1 cellular context compared by ENCODE assay signal in the genomic region with DNA sequence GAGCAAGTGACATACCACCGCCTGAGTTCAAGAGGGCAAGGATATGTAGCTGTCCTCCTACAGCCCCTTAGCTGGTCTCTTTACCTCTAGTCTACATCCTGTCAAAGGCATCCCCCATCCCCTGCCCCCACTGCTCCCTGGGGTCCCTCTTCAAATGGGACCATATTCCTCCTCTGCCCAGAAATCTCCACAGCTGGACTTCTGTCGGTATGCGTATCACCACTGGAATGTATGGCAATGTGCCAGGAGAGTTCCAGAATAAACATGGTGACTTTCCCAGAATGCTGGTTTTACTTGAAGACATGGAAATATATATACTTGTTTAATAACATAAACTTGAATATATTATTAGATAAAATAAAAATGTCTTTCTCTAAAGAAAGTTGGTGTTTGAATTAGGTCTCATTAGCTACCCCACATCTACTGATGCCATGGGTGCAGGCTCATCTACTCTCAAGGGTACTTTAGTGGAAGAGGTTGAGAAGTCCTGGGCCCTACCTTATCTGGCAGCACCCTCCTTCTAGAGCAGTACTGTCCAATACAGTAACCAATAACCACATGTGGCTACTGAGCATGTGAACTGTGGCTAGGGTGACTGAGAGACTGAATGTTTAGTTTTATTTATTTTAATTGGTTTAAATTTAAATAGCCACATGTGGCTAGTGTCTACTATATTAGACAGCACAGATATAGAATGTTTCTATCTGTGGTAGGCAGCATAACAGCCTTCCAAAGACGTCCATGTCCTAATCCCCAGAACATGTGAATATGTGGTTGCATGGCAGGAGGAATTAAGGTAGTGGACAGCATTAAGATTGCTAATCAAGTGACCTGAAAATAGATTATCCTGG.
TF ChIP-seq lines count a peak whose summit lies in the region.

No MANE protein-coding gene starts in this region.

TF ChIP-seq in WTC11, 78 proteins besides CTCF, POLR2A, EP300 and RAD21 (continued from another document):
- TF ChIP-seq, protein P1, sequence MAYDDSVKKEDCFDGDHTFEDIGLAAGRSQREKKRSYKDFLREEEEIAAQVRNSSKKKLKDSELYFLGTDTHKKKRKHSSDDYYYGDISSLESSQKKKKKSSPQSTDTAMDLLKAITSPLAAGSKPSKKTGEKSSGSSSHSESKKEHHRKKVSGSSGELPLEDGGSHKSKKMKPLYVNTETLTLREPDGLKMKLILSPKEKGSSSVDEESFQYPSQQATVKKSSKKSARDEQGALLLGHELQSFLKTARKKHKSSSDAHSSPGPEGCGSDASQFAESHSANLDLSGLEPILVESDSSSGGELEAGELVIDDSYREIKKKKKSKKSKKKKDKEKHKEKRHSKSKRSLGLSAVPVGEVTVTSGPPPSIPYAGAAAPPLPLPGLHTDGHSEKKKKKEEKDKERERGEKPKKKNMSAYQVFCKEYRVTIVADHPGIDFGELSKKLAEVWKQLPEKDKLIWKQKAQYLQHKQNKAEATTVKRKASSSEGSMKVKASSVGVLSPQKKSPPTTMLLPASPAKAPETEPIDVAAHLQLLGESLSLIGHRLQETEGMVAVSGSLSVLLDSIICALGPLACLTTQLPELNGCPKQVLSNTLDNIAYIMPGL (CRISPR knock-in tag; IDR thresholded peaks at IDR 0.05), result no peak
- TF ChIP-seq MYBL2 (CRISPR knock-in tag; IDR thresholded peaks at IDR 0.05) (no peak), ZNF317 (CRISPR knock-in tag; IDR thresholded peaks at IDR 0.05; ENCODE audit: borderline replicate concordance, low read depth) (no peak)
